In genomic region chr18:58669731-58670379, GRCh38 we compare ENCODE assay signal across 8 cellular contexts. TPM values are rescaled to one million over a fixed set of nuclear protein-coding genes. Genes with fewer than 3 reads are reported as not detected.
DNase-seq lines count a peak whose midpoint lies in the region; ATAC-seq and TF ChIP-seq lines count a peak whose summit lies in the region.

No MANE protein-coding gene starts in this region.

- H3K9me3 ChIP-seq in colonic mucosa = no peaks in the 10 kb centered on the region

- TF ChIP-seq CTCF in colonic mucosa (IDR thresholded peaks at IDR 0.05) = no peak

- POLR2A ChIA-PET in activated CD4-positive, alpha-beta T cell treated with anti-CD3 and anti-CD28 coated beads, Interleukin-2, amount 10 ng/mL, durations not matched to agents 7 days and 5 days (lab: Charles Lee) = interaction anchor here (1.6 kb wide), 1 partner anchor 18 kb away, joined by 5 read pairs; no protein-coding TSS in a partner anchor

- ATAC-seq in stimulated activated effector memory CD8-positive, alpha-beta T cell treated with anti-CD3 and anti-CD28 coated beads, Interleukin-12 subunit alpha, Interleukin-12 subunit beta, amount 100 ng/mL, for 72 hours = peak; percentile 14
- no peak for ATAC-seq in GM19397 (IDR thresholded peaks at IDR 0.05; ENCODE audit: unreplicated experiment)
- ATAC-seq in HG03378 (IDR thresholded peaks at IDR 0.05; ENCODE audit: unreplicated experiment) = no peak

- H3K9ac ChIP-seq in colonic mucosa (ENCODE audit: low read depth in 2 of 2, low read length in 2 of 2) = peak overlapping the region in 1 of 2 donors; percentile 81

- CTCF ChIA-PET in activated CD4-positive, alpha-beta T cell treated with anti-CD3 and anti-CD28 coated beads, Interleukin-2, amount 10 ng/mL, durations not matched to agents 7 days and 5 days (lab: Charles Lee) = interaction anchor here (0.9 to 4.5 kb wide), 6 partner anchors 9 to 105 kb away, joined by 3 to 44 read pairs (median 3); no protein-coding TSS in a partner anchor

- intact Hi-C loops in colonic mucosa (cut with DNase I) = loop anchor here (10.0 kb wide), 1 partner anchor 115 kb away; no protein-coding TSS in a partner anchor

- H3K9me3 Mint-ChIP-seq in activated CD4-positive, alpha-beta T cell treated with anti-CD3 and anti-CD28 coated beads, Interleukin-2, amount 10 ng/mL, durations not matched to agents 7 days and 5 days = no peaks in the 10 kb centered on the region
- no peaks in the 10 kb centered on the region for H3K9me3 Mint-ChIP-seq in stimulated activated effector memory CD8-positive, alpha-beta T cell treated with anti-CD3 and anti-CD28 coated beads, Interleukin-12 subunit alpha, Interleukin-12 subunit beta, amount 100 ng/mL, for 72 hours

- H3K4me1 Mint-ChIP-seq in activated CD4-positive, alpha-beta T cell treated with anti-CD3 and anti-CD28 coated beads, Interleukin-2, amount 10 ng/mL, durations not matched to agents 7 days and 5 days = peaks cover 57% of the 10 kb centered on the region
- H3K4me1 Mint-ChIP-seq in stimulated activated effector memory CD8-positive, alpha-beta T cell treated with anti-CD3 and anti-CD28 coated beads, Interleukin-12 subunit alpha, Interleukin-12 subunit beta, amount 100 ng/mL, for 72 hours = peaks cover 56% of the 10 kb centered on the region

- H3K27me3 Mint-ChIP-seq in activated CD4-positive, alpha-beta T cell treated with anti-CD3 and anti-CD28 coated beads, Interleukin-2, amount 10 ng/mL, durations not matched to agents 7 days and 5 days = peaks cover 2% of the 10 kb centered on the region

- no peak overlapping the region for H3K4me3 ChIP-seq in colonic mucosa

- peak overlapping the region; percentile 76 for H3K4me3 Mint-ChIP-seq in activated CD4-positive, alpha-beta T cell treated with anti-CD3 and anti-CD28 coated beads, Interleukin-2, amount 10 ng/mL, durations not matched to agents 7 days and 5 days
- peak overlapping the region; percentile 89 for H3K4me3 Mint-ChIP-seq in stimulated activated effector memory CD8-positive, alpha-beta T cell treated with anti-CD3 and anti-CD28 coated beads, Interleukin-12 subunit alpha, Interleukin-12 subunit beta, amount 100 ng/mL, for 72 hours

- peaks cover 5% of the 10 kb centered on the region for H3K4me1 ChIP-seq in colonic mucosa

- H3K27ac ChIP-seq in colonic mucosa = peak overlapping the region; percentile 97

- H3K27ac Mint-ChIP-seq in activated CD4-positive, alpha-beta T cell treated with anti-CD3 and anti-CD28 coated beads, Interleukin-2, amount 10 ng/mL, durations not matched to agents 7 days and 5 days = peak overlapping the region; percentile 54
- no peak overlapping the region for H3K27ac Mint-ChIP-seq in stimulated activated effector memory CD8-positive, alpha-beta T cell treated with anti-CD3 and anti-CD28 coated beads, Interleukin-12 subunit alpha, Interleukin-12 subunit beta, amount 100 ng/mL, for 72 hours

- no peak for DNase-seq in activated CD4-positive, alpha-beta T cell treated with anti-CD3 and anti-CD28 coated beads, Interleukin-2, amount 10 ng/mL, durations not matched to agents 7 days and 5 days
- no peak for DNase-seq in activated CD4-positive, alpha-beta T cell treated with anti-CD3 and anti-CD28 coated beads for 1 hour
- DNase-seq in NCI-H510A (lab: John Stamatoyannopoulos, UW) (peak; percentile 16), colonic mucosa (peak; percentile 46), mesenteric fat pad (ENCODE audit: low spot score) (no peak)
- peak in 1 of 2 donors; percentile 45 for DNase-seq in stimulated activated effector memory CD8-positive, alpha-beta T cell treated with anti-CD3 and anti-CD28 coated beads, Interleukin-12 subunit alpha, Interleukin-12 subunit beta, amount 100 ng/mL, for 72 hours (ENCODE audit: low spot score in 2 of 2)

- H3K27me3 ChIP-seq in colonic mucosa = no peaks in the 10 kb centered on the region

- peaks cover 22% of the 10 kb centered on the region for H3K36me3 Mint-ChIP-seq in activated CD4-positive, alpha-beta T cell treated with anti-CD3 and anti-CD28 coated beads, Interleukin-2, amount 10 ng/mL, durations not matched to agents 7 days and 5 days (ENCODE audit: low read depth)
- peaks cover 9% of the 10 kb centered on the region for H3K36me3 Mint-ChIP-seq in stimulated activated effector memory CD8-positive, alpha-beta T cell treated with anti-CD3 and anti-CD28 coated beads, Interleukin-12 subunit alpha, Interleukin-12 subunit beta, amount 100 ng/mL, for 72 hours

- no peaks in the 10 kb centered on the region for H3K36me3 ChIP-seq in colonic mucosa

RNA-seq across cellular contexts. Expression of gene MALT1, which starts 1.4 kb away (rescaled TPM):
- 10 to 100 TPM; 52.1 to 57.0 TPM for total RNA-seq in activated CD4-positive, alpha-beta T cell treated with anti-CD3 and anti-CD28 coated beads, Interleukin-2, amount 10 ng/mL, durations not matched to agents 7 days and 5 days
- total RNA-seq in colonic mucosa (10 to 100 TPM; 22.1 to 30.9 TPM), mesenteric fat pad (17.3 TPM)

RNA-seq across cellular contexts. Expression of gene ALPK2, which starts 41.0 kb away (rescaled TPM):
- total RNA-seq in activated CD4-positive, alpha-beta T cell treated with anti-CD3 and anti-CD28 coated beads, Interleukin-2, amount 10 ng/mL, durations not matched to agents 7 days and 5 days = not detected
- total RNA-seq in colonic mucosa = under 1 TPM; 0.15 to 0.29 TPM
- total RNA-seq in mesenteric fat pad = not detected

Comparison
In these comparisons a context has a peak if more than half of its experiments do, and no peak if none do; other contexts are left out.
1. DNase-seq: peak in NCI-H510A (single experiment) and colonic mucosa (single experiment); none in activated CD4-positive, alpha-beta T cell treated with anti-CD3 and anti-CD28 coated beads, Interleukin-2, amount 10 ng/mL, durations not matched to agents 7 days and 5 days (single experiment), activated CD4-positive, alpha-beta T cell treated with anti-CD3 and anti-CD28 coated beads for 1 hour (single experiment) and mesenteric fat pad (single experiment).